Comparison of ENCODE assay signal across 9 cellular contexts in the genomic region with DNA sequence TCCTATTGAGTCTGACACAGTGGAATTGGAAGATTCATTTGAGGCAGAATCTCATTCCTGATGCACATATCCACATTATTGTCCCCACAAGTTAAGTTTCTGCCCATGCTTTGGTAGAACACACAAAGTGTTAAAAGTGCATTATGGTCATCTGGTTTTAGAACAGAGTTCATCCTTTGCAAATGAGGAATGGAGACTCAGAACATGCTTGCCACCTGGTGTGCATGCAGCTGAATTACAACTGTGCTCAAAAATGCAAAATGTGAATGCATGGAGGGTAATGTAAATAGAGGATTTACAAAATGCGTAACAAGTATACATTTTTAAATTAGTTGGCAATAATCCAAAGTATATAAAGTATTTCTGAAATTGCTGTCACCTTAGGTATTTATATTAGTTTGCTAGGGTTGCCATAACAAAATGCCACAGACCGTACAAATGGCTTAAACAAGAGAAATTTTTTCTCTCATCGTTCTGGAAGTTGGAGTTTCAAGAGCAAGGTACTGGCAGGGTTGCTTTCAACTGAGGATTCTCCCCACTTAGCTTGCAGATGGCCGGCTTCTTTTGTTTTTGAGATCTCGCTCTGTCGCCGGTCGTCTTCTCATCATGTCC.
DNase-seq lines count a peak whose midpoint lies in the region; ATAC-seq and TF ChIP-seq lines count a peak whose summit lies in the region.
"Had no signal": no experiment of that assay in that cellular context is flagged by ENCODE, and none has a peak within 500 bp of the region (broad histone marks: within the 10 kb centered on the region; RNA-seq: fewer than 3 reads in every experiment).

No MANE protein-coding gene starts in this region.

- no peaks in the 10 kb centered on the region for H3K79me1 ChIP-seq in H9 (ENCODE audit: insufficient read depth, low read depth, low read length, poor library complexity, severe bottlenecking)

- H3K4ac ChIP-seq in H9 (ENCODE audit: low read depth, low read length) = no peak overlapping the region

- H3K27me3 ChIP-seq in H9 (ENCODE audit: insufficient read depth, low read length) (no peaks in the 10 kb centered on the region), ascending aorta (no peaks in the 10 kb centered on the region)
- H3K27me3 ChIP-seq: BLaER1 had no signal

- no peak overlapping the region for H2AK5ac ChIP-seq in H9 (ENCODE audit: insufficient read length, low read length)

- H3K79me2 ChIP-seq in H9 (ENCODE audit: insufficient read depth, low read length) = no peaks in the 10 kb centered on the region

- H3K27me3 Mint-ChIP-seq in H9 (ENCODE audit: low read depth) = no peaks in the 10 kb centered on the region; the same call in 1 of the 2 replicates

- no peak overlapping the region for H3K14ac ChIP-seq in H9 (ENCODE audit: insufficient read depth, low read length)

- peak; percentile 84 for TF ChIP-seq CTCF in H9 (conservative IDR thresholded peaks at IDR 0.05)
- TF ChIP-seq CTCF in ascending aorta (IDR thresholded peaks at IDR 0.05) = peak in 2 of 3 experiments; percentile 32 to 48
- peak in 1 of 3 donors; percentile 22 for TF ChIP-seq CTCF in omental fat pad (IDR thresholded peaks at IDR 0.05)

- no peak overlapping the region for H3K4me2 ChIP-seq in H9 (ENCODE audit: insufficient read depth, insufficient read length, low read length)
- H3K4me2 ChIP-seq: BLaER1 had no signal

- H3K4me3 Mint-ChIP-seq in H9 = no peak overlapping the region

- H4K20me1 ChIP-seq in H9 (ENCODE audit: control insufficient read depth, insufficient read depth, insufficient read length) = no peaks in the 10 kb centered on the region
- H4K20me1 ChIP-seq: BLaER1 had no signal

- H3K9me3 Mint-ChIP-seq in H9 = peaks cover 13 to 24% of the 10 kb centered on the region in 2 experiments

- peak; percentile 58 for ATAC-seq in left colon
- ATAC-seq in omental fat pad (ENCODE audit: low FRiP score) = no peak

- H3K4me1 ChIP-seq in H9 (ENCODE audit: insufficient read depth, low read length) = no peaks in the 10 kb centered on the region; the same call in 1 of the 2 replicates
- H3K4me1 ChIP-seq in ascending aorta = no peaks in the 10 kb centered on the region
- H3K4me1 ChIP-seq: BLaER1 had no signal

- WGBS in H9 (ENCODE audit: extremely low coverage, insufficient read length, low lambda C conversion rate) = no CpG with 5 or more reads among the region's 8 CpGs

- no peak overlapping the region for H3K18ac ChIP-seq in H9 (ENCODE audit: insufficient read length, low read depth, low read length)

- DNase-seq in NCI-H510A treated with DMSO at 0.1 percent for 48 hours (lab: John Stamatoyannopoulos, UW) (peak; percentile 59), NCI-H510A (lab: John Stamatoyannopoulos, UW) (no peak), H9 (peak; percentile 34), NCI-H1417 (lab: John Stamatoyannopoulos, UW) (peak; percentile 7 to 78 (median 46)), ascending aorta (ENCODE audit: low spot score in 2 of 2) (no peak), left colon (no peak), omental fat pad (ENCODE audit: low spot score) (no peak)
- no peak for DNase-seq in activated CD4-positive, CD25-positive, alpha-beta regulatory T cell (lab: John Stamatoyannopoulos, UW)

- no peak overlapping the region for H3T11ph ChIP-seq in H9 (ENCODE audit: low read length)

- intact Hi-C loops in ascending aorta (cut with DNase I) (loop anchor here (2.0 kb wide), 1 partner anchor 1089 kb away; a partner anchor contains a TSS), left colon (cut with DNase I, micrococcal nuclease) (no loop called here)

- no peak overlapping the region for H4K91ac ChIP-seq in H9 (ENCODE audit: insufficient read length, low read depth, low read length)

- H4K8ac ChIP-seq in H9 (replicated peaks; ENCODE audit: insufficient read length, low read depth, low read length) = no peak overlapping the region

- H3K56ac ChIP-seq in H9 (ENCODE audit: insufficient read length, low read depth, low read length) = no peak overlapping the region

- no peak overlapping the region for H2BK5ac ChIP-seq in H9 (ENCODE audit: insufficient read length, low read length)

- no peak overlapping the region for H2BK120ac ChIP-seq in H9 (ENCODE audit: low read depth, low read length, poor library complexity, severe bottlenecking)

- H3K36me3 Mint-ChIP-seq in H9 (ENCODE audit: insufficient read depth in 1 of 3, low read depth in 3 of 3) = peaks cover 8 to 25% (median 12%) of the 10 kb centered on the region in 3 experiments

- H3K27ac ChIP-seq in H9 (ENCODE audit: insufficient read length, low read depth, low read length) = no peak overlapping the region
- H3K27ac ChIP-seq in ascending aorta = no peak overlapping the region
- H3K27ac ChIP-seq: BLaER1 had no signal

- peaks cover 20 to 24% of the 10 kb centered on the region in 2 experiments for H3K4me1 Mint-ChIP-seq in H9

- H3K27ac Mint-ChIP-seq in H9 = 0 out of 7 replicates have a peak overlapping the region, but pooled peaks of 2 of the 3 experiments have one; percentile 40 to 76

- no peak overlapping the region for H2AFZ ChIP-seq in H9 (ENCODE audit: low read length)

- H3K23me2 ChIP-seq in H9 (ENCODE audit: insufficient read length, low read depth, low read length, poor library complexity, severe bottlenecking) = no peaks in the 10 kb centered on the region

- H2BK15ac ChIP-seq in H9 (ENCODE audit: low read depth, low read length) = no peak overlapping the region

- H3K23ac ChIP-seq in H9 (ENCODE audit: insufficient read length, low read depth, low read length) = no peak overlapping the region

- H2BK12ac ChIP-seq in H9 (ENCODE audit: insufficient read length, low read depth, low read length) = no peak overlapping the region

- no peaks in the 10 kb centered on the region for H3K9me3 ChIP-seq in H9 (ENCODE audit: control insufficient read depth, low read depth, low read length)
- H3K9me3 ChIP-seq in ascending aorta = no peaks in the 10 kb centered on the region

- H3K36me3 ChIP-seq in ascending aorta = no peaks in the 10 kb centered on the region
- H3K36me3 ChIP-seq: BLaER1 had no signal

- no peak overlapping the region for H2BK20ac ChIP-seq in H9 (ENCODE audit: low read depth, low read length, poor library complexity, severe bottlenecking)

- H3K9ac ChIP-seq in H9 (ENCODE audit: extremely low read depth, insufficient read length, low read length) = no peak overlapping the region
- H3K9ac ChIP-seq: BLaER1 had no signal

- no peak overlapping the region for H4K5ac ChIP-seq in H9 (ENCODE audit: insufficient read length, low read depth, low read length)

- H3K4me3 ChIP-seq in ascending aorta = no peak overlapping the region
- H3K4me3 ChIP-seq: BLaER1 had no signal

Comparison
In these comparisons a context has a peak if more than half of its experiments do, and no peak if none do; other contexts are left out.
1. DNase-seq: peak in NCI-H510A treated with DMSO at 0.1 percent for 48 hours (single experiment), H9 (single experiment) and NCI-H1417 (3 of 3); none in NCI-H510A (single experiment), ascending aorta (0 of 2), left colon (0 of 2), activated CD4-positive, CD25-positive, alpha-beta regulatory T cell (0 of 4) and omental fat pad (single experiment).